In the genomic region with DNA sequence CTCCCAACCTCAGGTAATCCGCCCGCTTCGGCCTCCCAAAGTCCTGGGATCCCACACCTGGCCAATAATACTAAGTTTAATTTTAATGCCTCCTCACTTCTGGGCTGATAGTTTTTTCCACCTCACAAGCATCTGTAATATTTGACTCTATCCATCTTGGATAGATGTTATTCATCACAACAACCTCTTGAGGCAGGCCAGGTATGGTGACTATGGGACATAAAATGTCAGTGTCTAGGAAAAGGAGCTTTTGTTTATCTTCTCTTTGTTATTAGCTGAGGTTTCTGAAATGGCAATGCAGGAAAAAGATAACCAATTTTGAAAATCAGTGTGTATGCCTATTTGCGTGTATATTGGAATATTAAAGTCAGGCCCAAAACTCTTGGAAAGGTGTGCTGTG, we compare ENCODE assay signal across 15 cellular contexts. TPM values are rescaled to one million over a fixed set of nuclear protein-coding genes. Genes with fewer than 3 reads are reported as not detected.
DNase-seq lines count a peak whose midpoint lies in the region; ATAC-seq and TF ChIP-seq lines count a peak whose summit lies in the region.
"Had no signal": no experiment of that assay in that cellular context is flagged by ENCODE, and none has a peak within 500 bp of the region (broad histone marks: within the 10 kb centered on the region; RNA-seq: fewer than 3 reads in every experiment).

No MANE protein-coding gene starts in this region.

- H3K4me1 ChIP-seq in esophagus muscularis mucosa = peaks cover 38 to 42% (median 39%) of the 10 kb centered on the region in 4 donors
- H3K4me1 ChIP-seq: foreskin keratinocyte had no signal

- no peak for DNase-seq in activated naive CD4-positive, alpha-beta T cell treated with anti-CD3 and anti-CD28 coated beads for 36 hours
- no peak for DNase-seq in activated naive CD4-positive, alpha-beta T cell treated with anti-CD3 and anti-CD28 coated beads, Interleukin-2, amount 50 U/mL, for 16 hours
- DNase-seq in T-cell = no peak
- DNase-seq in esophagus muscularis mucosa (ENCODE audit: extremely low spot score) = no peak
- no peak for DNase-seq in stimulated activated effector memory CD8-positive, alpha-beta T cell treated with anti-CD3 and anti-CD28 coated beads, Interleukin-12 subunit alpha, Interleukin-12 subunit beta, amount 100 ng/mL, for 72 hours (ENCODE audit: low spot score in 2 of 2)
- DNase-seq in ecto neural progenitor cell (ENCODE audit: low spot score) = no peak
- DNase-seq: brain microvascular endothelial cell, foreskin keratinocyte, H7, lower lobe of right lung, NCI-H2227 treated with DMSO at 0.1 percent for 48 hours, small intestine, WERI-Rb-1 had no signal

- H3K4me3 ChIP-seq in esophagus muscularis mucosa = no peak overlapping the region

- H3K9me3 Mint-ChIP-seq in activated naive CD4-positive, alpha-beta T cell treated with anti-CD3 and anti-CD28 coated beads for 36 hours = no peaks in the 10 kb centered on the region
- H3K9me3 Mint-ChIP-seq in T-cell = no peaks in the 10 kb centered on the region
- no peaks in the 10 kb centered on the region for H3K9me3 Mint-ChIP-seq in stimulated activated effector memory CD8-positive, alpha-beta T cell treated with anti-CD3 and anti-CD28 coated beads, Interleukin-12 subunit alpha, Interleukin-12 subunit beta, amount 100 ng/mL, for 72 hours

- H3K9me3 ChIP-seq in esophagus muscularis mucosa = no peaks in the 10 kb centered on the region
- H3K9me3 ChIP-seq: lower lobe of right lung had no signal

- no peaks in the 10 kb centered on the region for H3K27me3 ChIP-seq in esophagus muscularis mucosa
- H3K27me3 ChIP-seq: brain microvascular endothelial cell, foreskin keratinocyte had no signal

- peaks cover 44% of the 10 kb centered on the region for H3K4me1 Mint-ChIP-seq in activated naive CD4-positive, alpha-beta T cell treated with anti-CD3 and anti-CD28 coated beads for 36 hours (ENCODE audit: low read depth)
- peaks cover 45 to 52% (median 50%) of the 10 kb centered on the region in 3 donors for H3K4me1 Mint-ChIP-seq in T-cell
- peaks cover 43% of the 10 kb centered on the region for H3K4me1 Mint-ChIP-seq in stimulated activated effector memory CD8-positive, alpha-beta T cell treated with anti-CD3 and anti-CD28 coated beads, Interleukin-12 subunit alpha, Interleukin-12 subunit beta, amount 100 ng/mL, for 72 hours

- peak overlapping the region; percentile 91 to 97 (median 96) for H3K27ac ChIP-seq in esophagus muscularis mucosa (replicated peaks in 1 of 4)
- H3K27ac ChIP-seq: brain microvascular endothelial cell, foreskin keratinocyte, WERI-Rb-1 had no signal

- no peak for TF ChIP-seq CTCF in esophagus muscularis mucosa (IDR thresholded peaks at IDR 0.05)

- no peak for ATAC-seq in T-cell (replicated peaks in 1 of 4)
- no peak for ATAC-seq in stimulated activated effector memory CD8-positive, alpha-beta T cell treated with anti-CD3 and anti-CD28 coated beads, Interleukin-12 subunit alpha, Interleukin-12 subunit beta, amount 100 ng/mL, for 72 hours
- no peak for ATAC-seq in GM19395 (IDR thresholded peaks at IDR 0.05; ENCODE audit: unreplicated experiment)
- no peak for ATAC-seq in HG02610 (IDR thresholded peaks at IDR 0.05; ENCODE audit: unreplicated experiment)
- ATAC-seq: foreskin keratinocyte, lower lobe of right lung had no signal

- no peak for TF ChIP-seq EP300 in esophagus muscularis mucosa (IDR thresholded peaks at IDR 0.05)

- H3K27ac Mint-ChIP-seq in activated naive CD4-positive, alpha-beta T cell treated with anti-CD3 and anti-CD28 coated beads for 36 hours = peak overlapping the region; percentile 80
- peak overlapping the region; percentile 97 to 99 for H3K27ac Mint-ChIP-seq in T-cell
- H3K27ac Mint-ChIP-seq in stimulated activated effector memory CD8-positive, alpha-beta T cell treated with anti-CD3 and anti-CD28 coated beads, Interleukin-12 subunit alpha, Interleukin-12 subunit beta, amount 100 ng/mL, for 72 hours = peak overlapping the region; percentile 96

- intact Hi-C loops in activated naive CD4-positive, alpha-beta T cell treated with anti-CD3 and anti-CD28 coated beads for 36 hours (cut with micrococcal nuclease) = loop anchor here (2.0 kb wide), 3 partner anchors 14 to 92 kb away; no protein-coding TSS in a partner anchor
- intact Hi-C loops in esophagus muscularis mucosa (cut with DNase I) = no loop called here

- peaks cover 7% of the 10 kb centered on the region for H3K36me3 Mint-ChIP-seq in activated naive CD4-positive, alpha-beta T cell treated with anti-CD3 and anti-CD28 coated beads for 36 hours (ENCODE audit: low read depth)
- H3K36me3 Mint-ChIP-seq in T-cell = peaks cover 13% of the 10 kb centered on the region
- peaks cover 4% of the 10 kb centered on the region for H3K36me3 Mint-ChIP-seq in stimulated activated effector memory CD8-positive, alpha-beta T cell treated with anti-CD3 and anti-CD28 coated beads, Interleukin-12 subunit alpha, Interleukin-12 subunit beta, amount 100 ng/mL, for 72 hours

- no peaks in the 10 kb centered on the region for H3K27me3 Mint-ChIP-seq in activated naive CD4-positive, alpha-beta T cell treated with anti-CD3 and anti-CD28 coated beads for 36 hours (ENCODE audit: low read depth)
- H3K27me3 Mint-ChIP-seq in T-cell = no peaks in the 10 kb centered on the region

- POLR2A ChIA-PET in T-cell (lab: Charles Lee) = interaction anchor here (0.6 to 1.3 kb wide), 5 partner anchors 11 to 54 kb away, joined by 3 to 5 read pairs (median 4); no protein-coding TSS in a partner anchor

- no peak for TF ChIP-seq POLR2A in esophagus muscularis mucosa (IDR thresholded peaks at IDR 0.05; ENCODE audit: low read depth)

- H3K4me3 Mint-ChIP-seq in activated naive CD4-positive, alpha-beta T cell treated with anti-CD3 and anti-CD28 coated beads for 36 hours = no peak overlapping the region
- peak overlapping the region; percentile 59 to 94 (median 88) for H3K4me3 Mint-ChIP-seq in T-cell
- H3K4me3 Mint-ChIP-seq in stimulated activated effector memory CD8-positive, alpha-beta T cell treated with anti-CD3 and anti-CD28 coated beads, Interleukin-12 subunit alpha, Interleukin-12 subunit beta, amount 100 ng/mL, for 72 hours = peak overlapping the region; percentile 76

- CTCF ChIA-PET in activated naive CD4-positive, alpha-beta T cell treated with anti-CD3 and anti-CD28 coated beads for 36 hours (lab: Charles Lee) = interaction anchor here (0.6 to 0.7 kb wide), 2 partner anchors 37 to 40 kb away, joined by 3 read pairs; no protein-coding TSS in a partner anchor
- CTCF ChIA-PET in T-cell (lab: Charles Lee) = interaction anchor here (0.6 to 4.7 kb wide), 8 partner anchors 11 to 75 kb away, joined by 3 to 28 read pairs (median 5); no protein-coding TSS in a partner anchor

- WGBS in esophagus muscularis mucosa = 96% methylated on average over 4 of the region's 4 CpGs

- no peaks in the 10 kb centered on the region for H3K36me3 ChIP-seq in esophagus muscularis mucosa
- H3K36me3 ChIP-seq: brain microvascular endothelial cell, lower lobe of right lung, WERI-Rb-1 had no signal

RNA-seq across cellular contexts. Expression of a gene that starts 1.2 kb away (rescaled TPM):
- 10 to 100 TPM; 15.5 to 18.5 TPM for total RNA-seq in activated naive CD4-positive, alpha-beta T cell treated with anti-CD3 and anti-CD28 coated beads for 36 hours
- 100 to 1,000 TPM in 1 of 5 donors, 10 to 100 TPM in 4; 86.3 to 112 (median 93.5) TPM for total RNA-seq in T-cell
- 100 to 1,000 TPM; 217 to 341 (median 285) TPM for total RNA-seq in esophagus muscularis mucosa

RNA-seq across cellular contexts. Expression of a gene that starts 27.9 kb away (rescaled TPM):
- 10 to 100 TPM; 21.1 to 21.8 TPM for total RNA-seq in activated naive CD4-positive, alpha-beta T cell treated with anti-CD3 and anti-CD28 coated beads for 36 hours
- total RNA-seq in T-cell = 10 to 100 TPM in 3 of 5 donors, 1 to 10 TPM in 2; 8.2 to 20.9 (median 11.5) TPM
- 10 to 100 TPM; 28.3 to 32.0 (median 30.1) TPM for total RNA-seq in esophagus muscularis mucosa

Comparison
In these comparisons a context has a peak if more than half of its experiments do, and no peak if none do; other contexts are left out.
1. RNA of a gene that starts 1.2 kb away (total RNA-seq): 217 to 341 TPM in esophagus muscularis mucosa and 86.3 to 112 TPM in T-cell; 15.5 to 18.5 TPM in activated naive CD4-positive, alpha-beta T cell treated with anti-CD3 and anti-CD28 coated beads for 36 hours; every median in the first group is over 4 times any median in the second.
2. Peak in every context shown above with its lines, with median percentiles within 50 percentile points of each other: H3K27ac Mint-ChIP-seq.